In genomic region chr7:158301221-158301620, GRCh38 we compare ENCODE assay signal across 20 cellular contexts.
"Had no signal": no experiment of that assay in that cellular context is flagged by ENCODE, and none has a peak within 500 bp of the region (broad histone marks: within the 10 kb centered on the region; RNA-seq: fewer than 3 reads in every experiment).

No MANE protein-coding gene starts in this region.

- H3K9me3 ChIP-seq: thyroid gland had no signal

- H3K36me3 ChIP-seq: ascending aorta, esophagus muscularis mucosa, gastroesophageal sphincter, heart right ventricle, neutrophil, thyroid gland had no signal

- DNase-seq: activated CD4-positive, alpha-beta memory T cell treated with anti-CD3 and anti-CD28 coated beads, Interleukin-2, amount 10 ng/mL, durations not matched to agents 7 days and 5 days; activated CD4-positive, alpha-beta T cell treated with anti-CD3 and anti-CD28 coated beads for 48 hours; activated CD4-positive, CD25-positive, alpha-beta regulatory T cell; activated naive CD4-positive, alpha-beta T cell treated with Interleukin-2 at 50 U/mL for 16 hours; activated T-cell treated with anti-CD3 and anti-CD28 coated beads, Interleukin-2, amount 50 U/mL, for 24 hours; effector CD4-positive, alpha-beta T cell; heart right ventricle; kidney glomerular epithelial cell; naive thymus-derived CD8-positive, alpha-beta T cell; stimulated activated CD4-positive, alpha-beta T cell treated with anti-CD3 and anti-CD28 coated beads, Interleukin-12 subunit alpha, Interleukin-12 subunit beta, amount 100 ng/mL, for 4 hours; stimulated activated CD4-positive, alpha-beta T cell treated with anti-CD3 and anti-CD28 coated beads, Interleukin-1b, Interleukin-23, amount 100 ng/mL, for 48 hours; stimulated activated CD8-positive, alpha-beta memory T cell treated with anti-CD3 and anti-CD28 coated beads, Interleukin-4, amount 100 ng/mL, for 48 hours; stimulated activated naive CD4-positive, alpha-beta T cell; T-helper 1 cell; T-helper 9 cell; thyroid gland had no signal

- H3K27ac ChIP-seq: ascending aorta, esophagus muscularis mucosa, gastroesophageal sphincter, heart right ventricle, neutrophil, thyroid gland had no signal

- H3K4me3 ChIP-seq: ascending aorta, esophagus muscularis mucosa, gastroesophageal sphincter, heart right ventricle, thyroid gland had no signal

- H3K27me3 ChIP-seq: ascending aorta, neutrophil, thyroid gland had no signal

- H3K4me1 ChIP-seq: ascending aorta, esophagus muscularis mucosa, gastroesophageal sphincter, heart right ventricle, thyroid gland had no signal

- ATAC-seq: gastroesophageal sphincter; heart right ventricle; naive thymus-derived CD8-positive, alpha-beta T cell had no signal
